Comparison of ENCODE assay signal across 12 cellular contexts in genomic region chr2:28976584-28976983, GRCh38. TPM values are rescaled to one million over a fixed set of nuclear protein-coding genes. Genes with fewer than 3 reads are reported as not detected.
DNase-seq lines count a peak whose midpoint lies in the region; ATAC-seq lines count a peak whose summit lies in the region.
"Had no signal": no experiment of that assay in that cellular context is flagged by ENCODE, and none has a peak within 500 bp of the region (broad histone marks: within the 10 kb centered on the region; RNA-seq: fewer than 3 reads in every experiment).

No MANE protein-coding gene starts in this region.

- no peak overlapping the region for H3K18ac ChIP-seq in mesenchymal stem cell (ENCODE audit: low read depth in 1 of 2, low read length in 2 of 2)

- H3K27me3 ChIP-seq in mesenchymal stem cell (ENCODE audit: control insufficient read depth in 1 of 2, insufficient read depth in 1 of 2, low read length in 2 of 2) = peaks cover 4 to 36% of the 10 kb centered on the region in 2 experiments
- H3K27me3 ChIP-seq: transverse colon had no signal

- H3K36me3 ChIP-seq in mesenchymal stem cell (ENCODE audit: control insufficient read depth in 1 of 2, insufficient read depth in 2 of 2, low read depth in 1 of 2, low read length in 2 of 2) = no peaks in the 10 kb centered on the region
- H3K36me3 ChIP-seq: transverse colon had no signal

- no peak for ATAC-seq in HG02763 (IDR thresholded peaks at IDR 0.05; ENCODE audit: unreplicated experiment)

- no peak overlapping the region for H3K4me3 ChIP-seq in mesenchymal stem cell (ENCODE audit: insufficient read depth in 1 of 2, low read depth in 1 of 2, low read length in 2 of 2)
- H3K4me3 ChIP-seq: transverse colon had no signal

- no peak overlapping the region for H3K14ac ChIP-seq in mesenchymal stem cell (ENCODE audit: low read length in 2 of 2)

- H2BK5ac ChIP-seq in mesenchymal stem cell (ENCODE audit: low read depth, low read length, poor library complexity, severe bottlenecking) = no peak overlapping the region

- no peak overlapping the region for H3K9ac ChIP-seq in mesenchymal stem cell (ENCODE audit: low read length)

- H4K91ac ChIP-seq in mesenchymal stem cell (ENCODE audit: low read length) = no peak overlapping the region

- no peak overlapping the region for H2AK5ac ChIP-seq in mesenchymal stem cell (ENCODE audit: low read length, severe bottlenecking)

- H3K4me1 ChIP-seq in mesenchymal stem cell (ENCODE audit: control insufficient read depth, insufficient read depth, low read depth, low read length) = peaks cover 14% of the 10 kb centered on the region

- H3K79me1 ChIP-seq in mesenchymal stem cell (replicated peaks; ENCODE audit: low read length, poor library complexity, severe bottlenecking) = no peaks in the 10 kb centered on the region

- peak overlapping the region; percentile 26 for H3K27ac ChIP-seq in epithelial cell of prostate
- no peak overlapping the region for H3K27ac ChIP-seq in mesenchymal stem cell (ENCODE audit: low read length, poor library complexity, severe bottlenecking)
- H3K27ac ChIP-seq: transverse colon had no signal

- no peak overlapping the region for H2BK15ac ChIP-seq in mesenchymal stem cell (ENCODE audit: low read depth, poor library complexity, severe bottlenecking)

- no peak overlapping the region for H3K23ac ChIP-seq in mesenchymal stem cell (ENCODE audit: low read length in 2 of 2)

- H3K9me3 ChIP-seq in mesenchymal stem cell (ENCODE audit: control insufficient read depth, low read length) = peaks cover 8% of the 10 kb centered on the region
- H3K9me3 ChIP-seq: transverse colon had no signal

- H2BK12ac ChIP-seq in mesenchymal stem cell (ENCODE audit: low read length in 2 of 2) = no peak overlapping the region

- DNase-seq in AG20443 (ENCODE audit: low spot score) = peak; percentile 45
- DNase-seq in LHCN-M2 (ENCODE audit: low read depth) = peak; percentile 61
- DNase-seq in epithelial cell of prostate (ENCODE audit: low read depth, low spot score) = peak; percentile 31
- DNase-seq in mesenchymal stem cell = peak; percentile 59
- no peak for DNase-seq in NCI-H446 treated with DMSO at 0.1 percent for 48 hours (lab: John Stamatoyannopoulos, UW)
- no peak for DNase-seq in NCI-H2029 (lab: John Stamatoyannopoulos, UW)
- no peak for DNase-seq in HT-29 (ENCODE audit: low spot score)
- DNase-seq: activated CD8-positive, alpha-beta memory T cell treated with anti-CD3 and anti-CD28 coated beads for 24 hours; GOT3; KG1; transverse colon had no signal

- no peak overlapping the region for H2AFZ ChIP-seq in mesenchymal stem cell (ENCODE audit: low read depth, low read length)

- WGBS in mesenchymal stem cell = 39% methylated on average over 3 of the region's 3 CpGs

- H3K4me2 ChIP-seq in mesenchymal stem cell (ENCODE audit: low read length, poor library complexity, severe bottlenecking) = no peak overlapping the region

- H4K8ac ChIP-seq in mesenchymal stem cell (ENCODE audit: low read length) = no peak overlapping the region

- H3K4ac ChIP-seq in mesenchymal stem cell (ENCODE audit: low read depth in 1 of 2, low read length in 2 of 2) = no peak overlapping the region

- H2BK120ac ChIP-seq in mesenchymal stem cell (ENCODE audit: low read depth, low read length) = no peak overlapping the region

RNA-seq across cellular contexts. Expression of gene TOGARAM2, which starts 4.5 kb away (rescaled TPM):
- total RNA-seq in LHCN-M2 (2014; rRNA removed) = 0.38 and 0.75 TPM in 2 replicates
- polyA plus RNA-seq in LHCN-M2 (2012) = 0.19 TPM
- polyA plus RNA-seq in mesenchymal stem cell (2013, experiment 1 of 2) = 0.06 TPM
- 0.08 TPM for polyA plus RNA-seq in mesenchymal stem cell (2013, experiment 2 of 2)
- 0.20 and 0.83 TPM in 2 replicates for total RNA-seq in HT-29 (2014; rRNA removed; shearing (Covaris generic))

Comparison
In these comparisons a context has a peak if more than half of its experiments do, and no peak if none do; other contexts are left out.
1. DNase-seq: peak in AG20443 (single experiment), LHCN-M2 (single experiment), epithelial cell of prostate (single experiment) and mesenchymal stem cell (single experiment); none in NCI-H446 treated with DMSO at 0.1 percent for 48 hours (single experiment), NCI-H2029 (single experiment) and HT-29 (single experiment).